In the genomic region with DNA sequence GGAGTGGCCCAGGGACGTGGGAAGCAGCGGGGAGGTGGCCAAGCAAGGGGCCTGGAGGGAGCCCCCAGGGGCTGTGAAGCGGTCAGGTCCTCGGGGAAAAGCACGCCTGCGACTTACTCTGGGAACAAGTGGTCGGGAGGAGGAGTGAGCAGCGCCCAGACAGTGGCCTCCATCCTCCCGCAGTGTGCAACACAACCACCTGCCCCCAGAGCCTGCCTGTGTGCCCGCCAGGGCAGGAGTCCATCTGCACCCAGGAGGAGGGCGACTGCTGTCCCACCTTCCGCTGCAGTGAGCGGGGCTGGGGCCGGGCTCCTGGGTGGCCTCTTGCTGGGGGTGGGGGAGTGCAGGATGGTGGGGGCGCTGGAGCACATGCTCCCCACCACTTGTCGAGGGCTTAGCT, we compare ENCODE assay signal across 41 cellular contexts. TPM values are rescaled to one million over a fixed set of nuclear protein-coding genes. Genes with fewer than 3 reads are reported as not detected.
"Had no signal": no experiment of that assay in that cellular context is flagged by ENCODE, and none has a peak within 500 bp of the region (broad histone marks: within the 10 kb centered on the region; RNA-seq: fewer than 3 reads in every experiment).

No MANE protein-coding gene starts in this region.

- H3K4me3 ChIP-seq: adrenal gland, ascending aorta, body of pancreas, breast epithelium, cardiac muscle cell had no signal

- H3K36me3 ChIP-seq: adrenal gland, ascending aorta, brain microvascular endothelial cell, breast epithelium, cardiac muscle cell had no signal

- H3K27ac Mint-ChIP-seq: activated naive CD4-positive, alpha-beta T cell treated with anti-CD3 and anti-CD28 coated beads for 36 hours; activated naive CD4-positive, alpha-beta T cell treated with anti-CD3 and anti-CD28 coated beads, Interleukin-2, amount 10 ng/mL, durations not matched to agents 7 days and 5 days; activated naive CD4-positive, alpha-beta T cell treated with anti-CD3 and anti-CD28 coated beads, Interleukin-2, amount 50 U/mL, for 24 hours; activated naive CD4-positive, alpha-beta T cell treated with anti-CD3 and anti-CD28 coated beads, Interleukin-2, amount 50 U/mL, for 72 hours; activated naive CD8-positive, alpha-beta T cell; activated naive CD8-positive, alpha-beta T cell treated with anti-CD3 and anti-CD28 coated beads for 36 hours; activated naive CD8-positive, alpha-beta T cell treated with anti-CD3 and anti-CD28 coated beads, Interleukin-2, amount 10 ng/mL, durations not matched to agents 7 days and 5 days; activated naive CD8-positive, alpha-beta T cell treated with anti-CD3 and anti-CD28 coated beads, Interleukin-2, amount 50 U/mL, for 24 hours; activated T-cell treated with anti-CD3 and anti-CD28 coated beads, Interleukin-2, amount 50 U/mL, for 24 hours; activated T-cell treated with anti-CD3 and anti-CD28 coated beads, Interleukin-2, amount 50 U/mL, for 72 hours; activated T-helper 1 cell treated with anti-CD3 and anti-CD28 coated beads, Interleukin-12 subunit alpha, Interleukin-12 subunit beta, Interleukin-2, Interleukin-4 antibody, amounts not matched to agents 30 ng/mL and 10 ng/mL and 1 ng/mL, durations not matched to agents 14 hours and 24 hours and 36 hours; activated T-helper 17 cell treated with anti-CD3 and anti-CD28 coated beads, Interleukin-2, amount 50 U/mL, for 72 hours; activated T-helper 2 cell treated with anti-CD3 and anti-CD28 coated beads, Interferon-gamma antibody, Interleukin-2, Interleukin-4, amounts not matched to agents 10 μg/mL and 5 μg/mL and 100 μg/mL, durations not matched to agents 14 hours and 24 hours and 36 hours; brain had no signal

- DNase-seq: activated effector memory CD4-positive, alpha-beta T cell treated with anti-CD3 and anti-CD28 coated beads, Interleukin-2, amount 50 U/mL, for 16 hours; activated effector memory CD4-positive, alpha-beta T cell treated with Interleukin-2 at 50 U/mL for 16 hours; activated gamma-delta T cell; activated gamma-delta T cell treated with Interleukin-2 at 50 U/mL for 16 hours; activated naive CD4-positive, alpha-beta T cell; activated naive CD4-positive, alpha-beta T cell treated with anti-CD3 and anti-CD28 coated beads for 36 hours; activated naive CD4-positive, alpha-beta T cell treated with anti-CD3 and anti-CD28 coated beads, Interleukin-2, amount 10 ng/mL, durations not matched to agents 7 days and 5 days; activated naive CD4-positive, alpha-beta T cell treated with anti-CD3 and anti-CD28 coated beads, Interleukin-2, amount 50 U/mL, for 16 hours; activated naive CD8-positive, alpha-beta T cell treated with anti-CD3 and anti-CD28 coated beads for 36 hours; activated naive CD8-positive, alpha-beta T cell treated with anti-CD3 and anti-CD28 coated beads, Interleukin-2, amount 10 ng/mL, durations not matched to agents 7 days and 5 days; activated naive CD8-positive, alpha-beta T cell treated with anti-CD3 and anti-CD28 coated beads, Interleukin-2, amount 50 U/mL, for 24 hours; activated T-cell treated with anti-CD3 and anti-CD28 coated beads, Interleukin-2, amount 50 U/mL, for 1 hour; activated T-cell treated with anti-CD3 and anti-CD28 coated beads, Interleukin-2, amount 50 U/mL, for 24 hours; activated T-cell treated with anti-CD3 and anti-CD28 coated beads, Interleukin-2, amount 50 U/mL, for 4 hours; activated T-cell treated with anti-CD3 and anti-CD28 coated beads, Interleukin-2, amount 50 U/mL, for 48 hours; activated T-cell treated with anti-CD3 and anti-CD28 coated beads, Interleukin-2, amount 50 U/mL, for 72 hours; adrenal gland; amniotic stem cell; amygdala; anterior cingulate cortex; aorta; body of pancreas; brain microvascular endothelial cell; caudate nucleus; central memory CD4-positive, alpha-beta T cell; cerebellar nuclear complex had no signal

- H3K27ac ChIP-seq: adrenal gland, ascending aorta, body of pancreas, brain microvascular endothelial cell, breast epithelium, cardiac muscle cell had no signal

- H3K4me3 Mint-ChIP-seq: activated naive CD4-positive, alpha-beta T cell treated with anti-CD3 and anti-CD28 coated beads for 36 hours; activated naive CD4-positive, alpha-beta T cell treated with anti-CD3 and anti-CD28 coated beads, Interleukin-2, amount 10 ng/mL, durations not matched to agents 7 days and 5 days; activated naive CD4-positive, alpha-beta T cell treated with anti-CD3 and anti-CD28 coated beads, Interleukin-2, amount 50 U/mL, for 24 hours; activated naive CD8-positive, alpha-beta T cell; activated naive CD8-positive, alpha-beta T cell treated with anti-CD3 and anti-CD28 coated beads for 36 hours; activated naive CD8-positive, alpha-beta T cell treated with anti-CD3 and anti-CD28 coated beads, Interleukin-2, amount 10 ng/mL, durations not matched to agents 7 days and 5 days; activated naive CD8-positive, alpha-beta T cell treated with anti-CD3 and anti-CD28 coated beads, Interleukin-2, amount 50 U/mL, for 24 hours; activated T-cell treated with anti-CD3 and anti-CD28 coated beads, Interleukin-2, amount 50 U/mL, for 24 hours; activated T-cell treated with anti-CD3 and anti-CD28 coated beads, Interleukin-2, amount 50 U/mL, for 4 hours; activated T-cell treated with anti-CD3 and anti-CD28 coated beads, Interleukin-2, amount 50 U/mL, for 72 hours; activated T-helper 1 cell treated with anti-CD3 and anti-CD28 coated beads, Interleukin-12 subunit alpha, Interleukin-12 subunit beta, Interleukin-2, Interleukin-4 antibody, amounts not matched to agents 30 ng/mL and 10 ng/mL and 1 ng/mL, durations not matched to agents 14 hours and 24 hours and 36 hours; activated T-helper 17 cell treated with anti-CD3 and anti-CD28 coated beads, Interleukin-2, amount 50 U/mL, for 72 hours; brain; central memory CD8-positive, alpha-beta T cell had no signal

- H3K27me3 ChIP-seq: adrenal gland, ascending aorta, body of pancreas, brain microvascular endothelial cell, breast epithelium, cardiac muscle cell had no signal

- H3K27me3 Mint-ChIP-seq: activated naive CD4-positive, alpha-beta T cell treated with anti-CD3 and anti-CD28 coated beads, Interleukin-2, amount 10 ng/mL, durations not matched to agents 7 days and 5 days; activated naive CD4-positive, alpha-beta T cell treated with anti-CD3 and anti-CD28 coated beads, Interleukin-2, amount 50 U/mL, for 24 hours; activated naive CD8-positive, alpha-beta T cell; activated naive CD8-positive, alpha-beta T cell treated with anti-CD3 and anti-CD28 coated beads for 36 hours; activated naive CD8-positive, alpha-beta T cell treated with anti-CD3 and anti-CD28 coated beads, Interleukin-2, amount 10 ng/mL, durations not matched to agents 7 days and 5 days; activated naive CD8-positive, alpha-beta T cell treated with anti-CD3 and anti-CD28 coated beads, Interleukin-2, amount 50 U/mL, for 24 hours; activated T-cell treated with anti-CD3 and anti-CD28 coated beads, Interleukin-2, amount 50 U/mL, for 24 hours; activated T-helper 17 cell treated with anti-CD3 and anti-CD28 coated beads, Interleukin-2, amount 50 U/mL, for 72 hours; central memory CD8-positive, alpha-beta T cell had no signal

- H3K9me3 ChIP-seq: adrenal gland, ascending aorta, body of pancreas, breast epithelium had no signal

- H3K9me3 Mint-ChIP-seq: activated naive CD4-positive, alpha-beta T cell treated with anti-CD3 and anti-CD28 coated beads for 36 hours; activated naive CD4-positive, alpha-beta T cell treated with anti-CD3 and anti-CD28 coated beads, Interleukin-2, amount 10 ng/mL, durations not matched to agents 7 days and 5 days; activated naive CD4-positive, alpha-beta T cell treated with anti-CD3 and anti-CD28 coated beads, Interleukin-2, amount 50 U/mL, for 24 hours; activated naive CD4-positive, alpha-beta T cell treated with anti-CD3 and anti-CD28 coated beads, Interleukin-2, amount 50 U/mL, for 72 hours; activated naive CD8-positive, alpha-beta T cell treated with anti-CD3 and anti-CD28 coated beads for 36 hours; activated naive CD8-positive, alpha-beta T cell treated with anti-CD3 and anti-CD28 coated beads, Interleukin-2, amount 10 ng/mL, durations not matched to agents 7 days and 5 days; activated naive CD8-positive, alpha-beta T cell treated with anti-CD3 and anti-CD28 coated beads, Interleukin-2, amount 50 U/mL, for 24 hours; activated T-cell treated with anti-CD3 and anti-CD28 coated beads, Interleukin-2, amount 50 U/mL, for 24 hours; activated T-cell treated with anti-CD3 and anti-CD28 coated beads, Interleukin-2, amount 50 U/mL, for 4 hours; activated T-cell treated with anti-CD3 and anti-CD28 coated beads, Interleukin-2, amount 50 U/mL, for 72 hours; activated T-helper 17 cell treated with anti-CD3 and anti-CD28 coated beads, Interleukin-2, amount 50 U/mL, for 72 hours; central memory CD8-positive, alpha-beta T cell had no signal

- ATAC-seq: activated naive CD4-positive, alpha-beta T cell treated with anti-CD3 and anti-CD28 coated beads, Interleukin-2, amount 50 U/mL, for 72 hours; activated naive CD8-positive, alpha-beta T cell treated with anti-CD3 and anti-CD28 coated beads, Interleukin-2, amount 50 U/mL, for 24 hours; activated T-cell treated with anti-CD3 and anti-CD28 coated beads, Interleukin-2, amount 50 U/mL, for 4 hours; activated T-cell treated with anti-CD3 and anti-CD28 coated beads, Interleukin-2, amount 50 U/mL, for 72 hours; activated T-helper 17 cell treated with anti-CD3 and anti-CD28 coated beads, Interleukin-2, amount 50 U/mL, for 72 hours; body of pancreas had no signal

- H3K36me3 Mint-ChIP-seq: activated naive CD4-positive, alpha-beta T cell treated with anti-CD3 and anti-CD28 coated beads, Interleukin-2, amount 10 ng/mL, durations not matched to agents 7 days and 5 days; activated naive CD4-positive, alpha-beta T cell treated with anti-CD3 and anti-CD28 coated beads, Interleukin-2, amount 50 U/mL, for 24 hours; activated naive CD4-positive, alpha-beta T cell treated with anti-CD3 and anti-CD28 coated beads, Interleukin-2, amount 50 U/mL, for 72 hours; activated naive CD8-positive, alpha-beta T cell; activated naive CD8-positive, alpha-beta T cell treated with anti-CD3 and anti-CD28 coated beads for 36 hours; activated naive CD8-positive, alpha-beta T cell treated with anti-CD3 and anti-CD28 coated beads, Interleukin-2, amount 10 ng/mL, durations not matched to agents 7 days and 5 days; brain had no signal

RNA-seq across cellular contexts. Expression of a gene that starts 35.0 kb away (rescaled TPM):
- total RNA-seq: activated naive CD4-positive, alpha-beta T cell treated with anti-CD3 and anti-CD28 coated beads for 36 hours; activated naive CD4-positive, alpha-beta T cell treated with anti-CD3 and anti-CD28 coated beads, Interleukin-2, amount 50 U/mL, for 72 hours; activated naive CD8-positive, alpha-beta T cell treated with anti-CD3 and anti-CD28 coated beads for 36 hours; activated naive CD8-positive, alpha-beta T cell treated with anti-CD3 and anti-CD28 coated beads, Interleukin-2, amount 10 ng/mL, durations not matched to agents 7 days and 5 days; activated T-cell treated with anti-CD3 and anti-CD28 coated beads, Interleukin-2, amount 50 U/mL, for 72 hours; activated T-helper 1 cell treated with anti-CD3 and anti-CD28 coated beads, Interleukin-12 subunit alpha, Interleukin-12 subunit beta, Interleukin-2, Interleukin-4 antibody, amounts not matched to agents 30 ng/mL and 10 ng/mL and 1 ng/mL, durations not matched to agents 14 hours and 24 hours and 36 hours; activated T-helper 17 cell treated with anti-CD3 and anti-CD28 coated beads, Interleukin-2, amount 50 U/mL, for 72 hours; activated T-helper 2 cell treated with anti-CD3 and anti-CD28 coated beads, Interferon-gamma antibody, Interleukin-2, Interleukin-4, amounts not matched to agents 10 μg/mL and 5 μg/mL and 100 μg/mL, durations not matched to agents 14 hours and 24 hours and 36 hours; aorta; astrocyte; bronchial epithelial cell; cardiac muscle cell; cardiac septum; chondrocyte had no signal
- polyA plus RNA-seq: cardiac muscle cell had no signal
